18 cellular contexts compared by ENCODE assay signal in genomic region chr22:46124383-46125144, GRCh38.
"Had no signal": no experiment of that assay in that cellular context is flagged by ENCODE, and none has a peak within 500 bp of the region (broad histone marks: within the 10 kb centered on the region; RNA-seq: fewer than 3 reads in every experiment).

No MANE protein-coding gene starts in this region.

- H3K36me3 ChIP-seq: adrenal gland, ascending aorta, esophagus muscularis mucosa, left ventricle myocardium inferior, neutrophil, pancreas, right atrium auricular region, transverse colon had no signal

- H3K27me3 ChIP-seq: adrenal gland, ascending aorta, esophagus muscularis mucosa, pancreas, right atrium auricular region, transverse colon had no signal

- H3K4me1 ChIP-seq: pancreas, psoas muscle had no signal

- DNase-seq: activated CD4-positive, alpha-beta memory T cell treated with anti-CD3 and anti-CD28 coated beads, Interleukin-2, amount 10 ng/mL, durations not matched to agents 7 days and 5 days; activated CD4-positive, alpha-beta T cell treated with anti-CD3 and anti-CD28 coated beads, Interleukin-2, amount 10 ng/mL, durations not matched to agents 24 days and 14 days; activated effector memory CD4-positive, alpha-beta T cell treated with anti-CD3 and anti-CD28 coated beads, Interleukin-2, amount 50 U/mL, for 16 hours; activated T-cell treated with anti-CD3 and anti-CD28 coated beads, Interleukin-2, amount 50 U/mL, for 72 hours; central memory CD4-positive, alpha-beta T cell; effector memory CD4-positive, alpha-beta T cell; hippocampal formation; left ventricle myocardium inferior; midbrain; natural killer cell; psoas muscle; transverse colon had no signal

- H3K27ac ChIP-seq: ascending aorta, esophagus muscularis mucosa, left ventricle myocardium inferior, neutrophil, pancreas, psoas muscle, right atrium auricular region, transverse colon had no signal

- ATAC-seq: activated T-cell treated with anti-CD3 and anti-CD28 coated beads, Interleukin-2, amount 50 U/mL, for 72 hours; natural killer cell; pancreas; psoas muscle had no signal

- H3K4me3 ChIP-seq: adrenal gland, ascending aorta, esophagus muscularis mucosa, left ventricle myocardium inferior, pancreas, psoas muscle, right atrium auricular region, transverse colon had no signal

- H3K9me3 ChIP-seq: adrenal gland, ascending aorta, esophagus muscularis mucosa, left ventricle myocardium inferior, neutrophil, pancreas, psoas muscle, right atrium auricular region, transverse colon had no signal
